Comparison of ENCODE assay signal across 8 cellular contexts in genomic region chr7:139359366-139360209, GRCh38. TPM values are rescaled to one million over a fixed set of nuclear protein-coding genes. Genes with fewer than 3 reads are reported as not detected.
DNase-seq lines count a peak whose midpoint lies in the region; ATAC-seq, FAIRE-seq and TF ChIP-seq lines count a peak whose summit lies in the region.

Gene LUC7L2, plus strand, starts transcription at chr7:139359894. Its CDS starts 368 bp downstream, at chr7:139360262.

- peaks cover 32% of the 10 kb centered on the region for H3K36me3 ChIP-seq in OCI-LY7 (ENCODE audit: insufficient read depth, low read length)
- peaks cover 0 to 2% of the 10 kb centered on the region in 2 experiments for H3K36me3 ChIP-seq in endothelial cell of umbilical vein (ENCODE audit: control insufficient read depth in 2 of 2, extremely low read depth in 1 of 2, insufficient read depth in 2 of 2, low read length in 2 of 2)

- peak; percentile 75 for ATAC-seq in GM21526 (IDR thresholded peaks at IDR 0.05; ENCODE audit: low FRiP score, unreplicated experiment)

- no peaks in the 10 kb centered on the region for H3K9me2 ChIP-seq in OCI-LY7 (ENCODE audit: insufficient read depth, low read length)

- H3K9me3 ChIP-seq in OCI-LY7 (ENCODE audit: low read length) (no peaks in the 10 kb centered on the region), endothelial cell of umbilical vein (replicated peaks; ENCODE audit: control insufficient read depth, insufficient read depth, low read length) (no peaks in the 10 kb centered on the region), mononuclear cell (ENCODE audit: low read depth, low read length) (no peaks in the 10 kb centered on the region)

- dilution Hi-C loops in endothelial cell of umbilical vein (cut with MboI; ENCODE audit: extremely low pct_ligation_motif_present, low sequenced_read_pairs) = no loop called here

- POLR2A ChIA-PET in OCI-LY7 (lab: Charles Lee) = interaction anchor here (0.7 to 1.4 kb wide), 7 partner anchors 9 to 131 kb away, joined by 3 to 8 read pairs (median 3); no protein-coding TSS in a partner anchor
- POLR2A ChIA-PET in endothelial cell of umbilical vein (lab: Charles Lee) = interaction anchor here (0.7 to 1.1 kb wide), 3 partner anchors 17 to 242 kb away, joined by 3 to 5 read pairs (median 4); partner anchors contain the start of gene FMC1

- H3K4me3 ChIP-seq in OCI-LY7 (ENCODE audit: low read depth, low read length, poor library complexity, severe bottlenecking) (peak within 1 kb of the TSS; percentile 90), endothelial cell of umbilical vein (replicated peaks in 1 of 3; ENCODE audit: insufficient read depth in 1 of 3, low read depth in 1 of 3, low read length in 3 of 3) (peak within 1 kb of the TSS; percentile 82 to 97 (median 95)), mononuclear cell (ENCODE audit: low read length) (peak within 1 kb of the TSS; percentile 77)

- H4K20me1 ChIP-seq in OCI-LY7 (ENCODE audit: insufficient read depth, low read length) = peaks cover 29% of the 10 kb centered on the region
- no peaks in the 10 kb centered on the region for H4K20me1 ChIP-seq in endothelial cell of umbilical vein (replicated peaks; ENCODE audit: control insufficient read depth, extremely low read depth, insufficient read depth, low read length)

- peaks cover 30% of the 10 kb centered on the region for H3K4me1 ChIP-seq in OCI-LY7 (ENCODE audit: insufficient read depth, low read length, poor library complexity, severe bottlenecking)
- peaks cover 21% of the 10 kb centered on the region for H3K4me1 ChIP-seq in endothelial cell of umbilical vein (ENCODE audit: control insufficient read depth, extremely low read depth, insufficient read depth, low read length)
- peaks cover 35% of the 10 kb centered on the region for H3K4me1 ChIP-seq in mononuclear cell (ENCODE audit: insufficient read depth, low read length)

- no peaks in the 10 kb centered on the region for H3K27me3 ChIP-seq in endothelial cell of umbilical vein (ENCODE audit: control insufficient read depth in 2 of 2, insufficient read depth in 2 of 2, low read length in 2 of 2)
- H3K27me3 ChIP-seq in mononuclear cell (ENCODE audit: insufficient read depth, low read length) = no peaks in the 10 kb centered on the region

- H3K4me2 ChIP-seq in OCI-LY7 (ENCODE audit: low read length) (peak within 1 kb of the TSS; percentile 95), endothelial cell of umbilical vein (ENCODE audit: insufficient read depth, low read length) (peak within 1 kb of the TSS; percentile 99)

- no TSS peak for BruUV-seq in OCI-LY7 (replicated peaks; lab: Mats Ljungman, UMichigan)
- no TSS peak for BruUV-seq in endothelial cell of umbilical vein (replicated peaks; lab: Mats Ljungman, UMichigan)

- intact Hi-C loops in OCI-LY7 (cut with micrococcal nuclease; ENCODE audit: unreplicated experiment) (loop anchor here (1.0 to 10.0 kb wide), 4 partner anchors 19 to 1315 kb away; partner anchors contain the start of genes ADCK2 and ZC3HAV1), endothelial cell of umbilical vein (cut with micrococcal nuclease) (loop anchor here (1.0 to 10.0 kb wide), 4 partner anchors 19 to 685 kb away; partner anchors contain the start of genes UBN2 and ZC3HAV1)

- peak; percentile 89 for FAIRE-seq in endothelial cell of umbilical vein (lab: Jason Lieb, UNC)

- TF ChIP-seq CTCF in OCI-LY7 (conservative IDR thresholded peaks at IDR 0.05; ENCODE audit: low read length) (0 out of 2 replicates have a peak, but pooled peaks have one; percentile 26), endothelial cell of umbilical vein (IDR thresholded peaks at IDR 0.05; ENCODE audit: extremely low read depth in 1 of 2, insufficient read depth in 1 of 2, low read depth in 1 of 2, low read length in 2 of 2) (no peak)

- H2AFZ ChIP-seq in OCI-LY7 (ENCODE audit: low read length) (peak within 1 kb of the TSS; percentile 50), endothelial cell of umbilical vein (ENCODE audit: low read depth, low read length) (peak within 1 kb of the TSS; percentile 75)

- H3K9me1 ChIP-seq in endothelial cell of umbilical vein (replicated peaks; ENCODE audit: control insufficient read depth, extremely low read depth, insufficient read depth, low read length) = no peaks in the 10 kb centered on the region

- CTCF ChIA-PET in OCI-LY7 (lab: Charles Lee; ENCODE audit: unreplicated experiment) = no interaction called here
- CTCF ChIA-PET in endothelial cell of umbilical vein (lab: Charles Lee) = interaction anchor here (1.5 to 2.2 kb wide), 3 partner anchors 15 to 75 kb away, joined by 4 to 15 read pairs (median 4); no protein-coding TSS in a partner anchor

- H3K79me2 ChIP-seq in OCI-LY7 (ENCODE audit: insufficient read depth, low read depth, low read length) (peaks cover 63% of the 10 kb centered on the region), endothelial cell of umbilical vein (ENCODE audit: control insufficient read depth, insufficient read depth, low read length) (peaks cover 43% of the 10 kb centered on the region)

- H3K9ac ChIP-seq in endothelial cell of umbilical vein (replicated peaks; ENCODE audit: extremely low read depth, insufficient read depth, low read length) = peak within 1 kb of the TSS; percentile 99

- H3K27ac ChIP-seq in OCI-LY7 (ENCODE audit: low read depth, low read length, poor library complexity, severe bottlenecking) (peak within 1 kb of the TSS; percentile 93), endothelial cell of umbilical vein (ENCODE audit: insufficient read depth, low read depth, low read length) (peak within 1 kb of the TSS; percentile 98)

- peak; percentile 98 for TF ChIP-seq POLR2A in endothelial cell of umbilical vein (IDR thresholded peaks at IDR 0.05; ENCODE audit: low read depth, low read length)

- DNase-seq in DMS 273 (lab: John Stamatoyannopoulos, UW; ENCODE audit: unreplicated experiment) = peak; percentile 100
- DNase-seq in HuH-7.5 (ENCODE audit: low spot score) = peak; percentile 79
- DNase-seq in OCI-LY7 (ENCODE audit: low spot score) = peak; percentile 99
- DNase-seq in activated T-cell treated with anti-CD3 and anti-CD28 coated beads for 1 hour (ENCODE audit: low read depth) = peak; percentile 99
- peak; percentile 99 for DNase-seq in endothelial cell of umbilical vein (ENCODE audit: low read depth, low spot score)
- DNase-seq in stimulated activated CD8-positive, alpha-beta memory T cell treated with anti-CD3 and anti-CD28 coated beads, Interleukin-4, amount 100 ng/mL, for 1 hour (ENCODE audit: low read depth in 2 of 2, low spot score in 1 of 2) = peak; percentile 99 to 100

TF ChIP-seq in endothelial cell of umbilical vein, 7 proteins besides CTCF, POLR2A, EP300 and RAD21:
- TF ChIP-seq FOS (IDR thresholded peaks at IDR 0.05; ENCODE audit: borderline replicate concordance, insufficient read depth, low read length) = no peak
- TF ChIP-seq MAX (IDR thresholded peaks at IDR 0.05; ENCODE audit: insufficient read depth, insufficient read length) = peak; percentile 25
- TF ChIP-seq POLR2AphosphoS5 (IDR thresholded peaks at IDR 0.05; ENCODE audit: insufficient read depth, low read depth, low read length) = peak; percentile 96

RNA-seq across cellular contexts. Expression of gene LUC7L2, which starts in this region (rescaled TPM):
- 79.6 and 94.9 TPM in 2 replicates for total RNA-seq in OCI-LY7 (2014; rRNA removed; shearing (Covaris generic))
- total RNA-seq in OCI-LY7 (2022) = 143 and 163 TPM in 2 replicates
- total RNA-seq in endothelial cell of umbilical vein = 85.8 and 87.6 TPM in 2 replicates
- polyA plus RNA-seq in endothelial cell of umbilical vein = 28.0 and 34.4 TPM in 2 replicates
- polyA plus RNA-seq in endothelial cell of umbilical vein (2011; cell fraction: cytosol; rRNA removed) = 24.8 and 27.3 TPM in 2 replicates
- 93.1 and 120 TPM in 2 replicates for polyA plus RNA-seq in endothelial cell of umbilical vein (2011; cell fraction: nucleus; rRNA removed)
- 30.6 and 43.6 TPM in 2 replicates for polyA plus RNA-seq in endothelial cell of umbilical vein (2012)
- polyA minus RNA-seq in endothelial cell of umbilical vein = 49.9 and 59.8 TPM in 2 replicates
- 39.1 TPM for polyA minus RNA-seq in endothelial cell of umbilical vein (2011; cell fraction: cytosol; rRNA and poly(A)+ RNA removed)
- 135 and 236 TPM in 2 replicates for polyA minus RNA-seq in endothelial cell of umbilical vein (2011; cell fraction: nucleus; rRNA and poly(A)+ RNA removed)
- total RNA-seq in mononuclear cell = 105 TPM

Comparison
In these comparisons a context has a peak if more than half of its experiments do, and no peak if none do; other contexts are left out.
1. Peak in every context shown above with its lines: DNase-seq, ATAC-seq, H3K4me3 ChIP-seq and H3K27ac ChIP-seq.